Comparison of ENCODE assay signal across 7 cellular contexts in the genomic region with DNA sequence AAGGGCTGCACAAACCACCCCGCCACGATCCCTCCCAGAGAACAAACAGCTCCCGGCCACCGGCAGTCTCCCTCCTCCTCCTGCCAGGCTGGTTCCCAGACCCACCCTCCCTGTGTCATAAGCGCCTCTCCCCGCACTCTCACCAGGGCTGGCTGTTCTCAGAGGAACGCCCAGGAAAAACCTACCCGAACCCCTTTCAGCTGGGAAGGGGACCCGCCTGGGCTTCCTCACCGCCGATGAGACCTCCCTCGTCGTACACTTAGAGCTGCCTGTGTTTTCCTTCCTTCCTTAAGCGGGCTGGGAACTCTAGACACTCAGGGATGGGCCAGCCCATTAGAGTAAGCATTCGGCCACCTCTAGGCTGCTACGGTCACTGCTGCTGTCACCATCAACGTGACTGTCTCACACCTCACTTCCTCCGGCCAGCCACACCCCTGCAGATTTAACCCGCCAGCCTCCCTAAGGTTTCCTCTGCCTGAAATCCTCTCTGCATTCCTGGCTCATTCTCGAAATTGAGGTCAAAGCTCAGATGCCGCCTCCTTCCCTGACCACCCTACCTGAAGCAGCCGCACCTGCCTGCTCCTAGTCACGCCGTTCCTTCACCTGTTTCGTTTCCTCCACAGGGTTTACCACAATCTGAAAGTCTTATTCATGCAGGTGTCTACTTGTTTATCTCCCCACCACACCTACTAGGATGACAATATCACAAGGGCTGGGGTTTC. TPM values are rescaled to one million over a fixed set of nuclear protein-coding genes. Genes with fewer than 3 reads are reported as not detected.
A peak's percentile ranks its signal among the peaks of the same experiment; 100 is the strongest.
DNase-seq lines count a peak whose midpoint lies in the region; ATAC-seq, FAIRE-seq and TF ChIP-seq lines count a peak whose summit lies in the region.

No MANE protein-coding gene starts in this region.

- H3K4me1 ChIP-seq in colonic mucosa: no peaks in the 10 kb centered on the region
- peaks cover 39% of the 10 kb centered on the region for H3K4me1 ChIP-seq in mucosa of stomach (ENCODE audit: control insufficient read depth, insufficient read depth, low read length)

- intact Hi-C loops in colonic mucosa (cut with DNase I): no loop called here

- H3K36me3 ChIP-seq in colonic mucosa (no peaks in the 10 kb centered on the region), mucosa of stomach (ENCODE audit: control insufficient read depth, insufficient read depth, low read length) (no peaks in the 10 kb centered on the region)

- H3K4me3 ChIP-seq in colonic mucosa (peak overlapping the region; percentile 16), mucosa of stomach (ENCODE audit: low read length) (peak overlapping the region; percentile 84)

- DNase-seq in GM12891 (ENCODE audit: insufficient read length, low spot score): no peak
- DNase-seq in NCI-H1105 treated with DMSO at 0.1 percent for 48 hours (lab: John Stamatoyannopoulos, UW): peak; percentile 44
- peak; percentile 86 for DNase-seq in colonic mucosa
- no peak for DNase-seq in Ammon's horn (ENCODE audit: low spot score)

- ATAC-seq in HG03280 (IDR thresholded peaks at IDR 0.05; ENCODE audit: unreplicated experiment): no peak
- ATAC-seq in GM18520 (IDR thresholded peaks at IDR 0.05; ENCODE audit: unreplicated experiment): no peak

- H3K27ac ChIP-seq in colonic mucosa: peak overlapping the region; percentile 81

- peak; percentile 50 for FAIRE-seq in GM12891 (lab: Jason Lieb, UNC)

- H3K27me3 ChIP-seq in colonic mucosa: peaks cover 9% of the 10 kb centered on the region
- peaks cover 6% of the 10 kb centered on the region for H3K27me3 ChIP-seq in mucosa of stomach (ENCODE audit: control insufficient read depth, insufficient read depth, low read length)

- H3K9ac ChIP-seq in colonic mucosa (ENCODE audit: low read depth in 2 of 2, low read length in 2 of 2): peak overlapping the region; percentile 46 to 55
- H3K9ac ChIP-seq in mucosa of stomach (ENCODE audit: low read length): peak overlapping the region; percentile 92

- no peak for TF ChIP-seq POLR2A in GM12891 (IDR thresholded peaks at IDR 0.05; ENCODE audit: low read depth, low read length)

- H3K9me3 ChIP-seq in colonic mucosa: no peaks in the 10 kb centered on the region
- no peaks in the 10 kb centered on the region for H3K9me3 ChIP-seq in mucosa of stomach (ENCODE audit: control insufficient read depth, low read length)

- TF ChIP-seq CTCF in colonic mucosa (IDR thresholded peaks at IDR 0.05): no peak

TF ChIP-seq in GM12891, 5 proteins besides CTCF, POLR2A, EP300 and RAD21:
- no peak for TF ChIP-seq POU2F2 (IDR thresholded peaks at IDR 0.05; ENCODE audit: low read depth, low read length)
- TF ChIP-seq SPI1 (IDR thresholded peaks at IDR 0.05; ENCODE audit: low read depth, low read length): no peak
- TF ChIP-seq POLR2AphosphoS5 (IDR thresholded peaks at IDR 0.05; ENCODE audit: low read depth, low read length): no peak
- no peak for TF ChIP-seq TAF1 (IDR thresholded peaks at IDR 0.05; ENCODE audit: low read depth, low read length)
- no peak for TF ChIP-seq PAX5 (IDR thresholded peaks at IDR 0.05; ENCODE audit: insufficient read depth, low read length, severe bottlenecking)

RNA-seq across cellular contexts. Expression of a gene that starts 6.3 kb away (rescaled TPM):
- polyA plus RNA-seq in GM12891 (2012; ENCODE audit: low read depth, missing spikeins): 5.7 TPM
- 10 to 100 TPM; 39.5 to 93.0 TPM for total RNA-seq in colonic mucosa

RNA-seq across cellular contexts. Expression of a gene that starts 6.4 kb away (rescaled TPM):
- 0.13 TPM for polyA plus RNA-seq in GM12891 (2012; ENCODE audit: low read depth, missing spikeins)
- total RNA-seq in colonic mucosa: 10 to 100 TPM; 27.5 to 83.9 TPM

RNA-seq across cellular contexts. Expression of a gene that starts 31.2 kb away (rescaled TPM):
- not detected for polyA plus RNA-seq in GM12891 (2012; ENCODE audit: low read depth, missing spikeins)
- 1 to 10 TPM in 1 of 2 donors, under 1 TPM in 1; 0.32 to 1.1 TPM for total RNA-seq in colonic mucosa

RNA-seq across cellular contexts. Expression of a gene that starts 48.1 kb away (rescaled TPM):
- polyA plus RNA-seq in GM12891 (2012; ENCODE audit: low read depth, missing spikeins): 46.6 TPM
- 100 to 1,000 TPM in 1 of 2 donors, 10 to 100 TPM in 1; 82.6 to 112 TPM for total RNA-seq in colonic mucosa

Comparison
In these comparisons a context has a peak if more than half of its experiments do, and no peak if none do; other contexts are left out.
1. DNase-seq: peak in NCI-H1105 treated with DMSO at 0.1 percent for 48 hours (single experiment) and colonic mucosa (single experiment); none in GM12891 (single experiment) and Ammon's horn (single experiment).